Comparison of ENCODE assay signal across 1 cellular context in genomic region chr17:78641243-78641642, GRCh38.
TF ChIP-seq lines count a peak whose summit lies in the region.

No MANE protein-coding gene starts in this region.

TF ChIP-seq in HepG2, 621 proteins besides CTCF, POLR2A, EP300 and RAD21 (continued from another document):
- TF ChIP-seq SKIL (CRISPR knock-in tag; IDR thresholded peaks at IDR 0.05; ENCODE audit: borderline replicate concordance) (no peak), MYC (CRISPR knock-in tag; IDR thresholded peaks at IDR 0.05; ENCODE audit: borderline replicate concordance) (no peak), ZNF556 (CRISPR knock-in tag; IDR thresholded peaks at IDR 0.05; ENCODE audit: borderline replicate concordance) (no peak)
TF ChIP-seq in HepG2: peak in this region for 60.
